ENCODE assay signal across 26 cellular contexts in genomic region chr1:200323856-200324400, GRCh38.
A peak's percentile ranks its signal among the peaks of the same experiment; 100 is the strongest.
DNase-seq lines count a peak whose midpoint lies in the region; ATAC-seq and TF ChIP-seq lines count a peak whose summit lies in the region.
"Had no signal": no experiment of that assay in that cellular context is flagged by ENCODE, and none has a peak within 500 bp of the region (broad histone marks: within the 10 kb centered on the region; RNA-seq: fewer than 3 reads in every experiment).

No MANE protein-coding gene starts in this region.

- peaks cover 19% of the 10 kb centered on the region for H3K4me1 ChIP-seq in adipocyte (ENCODE audit: control insufficient read depth, insufficient read depth, low read length)
- H3K4me1 ChIP-seq in upper lobe of left lung: no peaks in the 10 kb centered on the region
- H3K4me1 ChIP-seq: BLaER1, thyroid gland had no signal

- H3K4me3 ChIP-seq in adipocyte (ENCODE audit: low read length) (no peak overlapping the region), fibroblast of pulmonary artery (replicated peaks; ENCODE audit: low read depth, low read length) (no peak overlapping the region), upper lobe of left lung (no peak overlapping the region)
- H3K4me3 ChIP-seq: BLaER1, dorsolateral prefrontal cortex, thyroid gland had no signal

- DNase-seq in HFFc6: peak; percentile 48
- peak; percentile 56 for DNase-seq in adipocyte (ENCODE audit: low read depth)
- peak; percentile 65 for DNase-seq in fibroblast of pulmonary artery (ENCODE audit: low read depth)
- DNase-seq in upper lobe of left lung: peak in 1 of 2 donors; percentile 46
- DNase-seq: activated CD4-positive, alpha-beta T cell treated with anti-CD3 and anti-CD28 coated beads for 36 hours; activated CD8-positive, alpha-beta memory T cell treated with anti-CD3 and anti-CD28 coated beads, Interleukin-2, amount 10 ng/mL, durations not matched to agents 7 days and 5 days; activated naive CD8-positive, alpha-beta T cell treated with anti-CD3 and anti-CD28 coated beads, Interleukin-2, amount 10 ng/mL, durations not matched to agents 7 days and 5 days; dorsolateral prefrontal cortex; erythroblast; GF-D8; head of caudate nucleus; KG1; left ventricle myocardium superior; NCI-H1092; NCI-H2081; NCI-H510A treated with DMSO at 0.1 percent for 48 hours; nucleus accumbens; stimulated activated naive CD4-positive, alpha-beta T cell; SW 1271; thyroid gland had no signal

- H3K27ac Mint-ChIP-seq in HFFc6: no peak overlapping the region
- H3K27ac Mint-ChIP-seq: activated CD4-positive, alpha-beta T cell treated with anti-CD3 and anti-CD28 coated beads for 36 hours; activated CD8-positive, alpha-beta memory T cell treated with anti-CD3 and anti-CD28 coated beads, Interleukin-2, amount 10 ng/mL, durations not matched to agents 7 days and 5 days; activated naive CD8-positive, alpha-beta T cell treated with anti-CD3 and anti-CD28 coated beads, Interleukin-2, amount 10 ng/mL, durations not matched to agents 7 days and 5 days had no signal

- no peak overlapping the region for H3K9ac ChIP-seq in adipocyte (ENCODE audit: low read length)
- H3K9ac ChIP-seq: BLaER1 had no signal

- peaks cover 50% of the 10 kb centered on the region for H3K4me1 Mint-ChIP-seq in HFFc6 (ENCODE audit: low read depth)
- H3K4me1 Mint-ChIP-seq: activated CD4-positive, alpha-beta T cell treated with anti-CD3 and anti-CD28 coated beads for 36 hours; activated CD8-positive, alpha-beta memory T cell treated with anti-CD3 and anti-CD28 coated beads, Interleukin-2, amount 10 ng/mL, durations not matched to agents 7 days and 5 days had no signal

- WGBS in upper lobe of left lung, 2 donors: 37 to 65% methylated on average over 2 of the region's 2 CpGs

- no peak for TF ChIP-seq POLR2A in upper lobe of left lung (IDR thresholded peaks at IDR 0.05)

- TF ChIP-seq EP300 in upper lobe of left lung (IDR thresholded peaks at IDR 0.05): peak in 1 of 4 donors; percentile 1

- peak; percentile 44 to 78 for ATAC-seq in upper lobe of left lung (ENCODE audit: low FRiP score in 2 of 2)
- ATAC-seq in GM18502 (IDR thresholded peaks at IDR 0.05; ENCODE audit: poor library complexity, unreplicated experiment): no peak
- no peak for ATAC-seq in HG02938 (IDR thresholded peaks at IDR 0.05; ENCODE audit: unreplicated experiment)
- no peak for ATAC-seq in GM18868 (IDR thresholded peaks at IDR 0.05; ENCODE audit: unreplicated experiment)
- ATAC-seq: activated CD4-positive, alpha-beta T cell treated with anti-CD3 and anti-CD28 coated beads for 36 hours; activated CD8-positive, alpha-beta memory T cell treated with anti-CD3 and anti-CD28 coated beads, Interleukin-2, amount 10 ng/mL, durations not matched to agents 7 days and 5 days; HCT116; left ventricle myocardium superior; sciatic nerve had no signal

- TF ChIP-seq CTCF in HFFc6 (IDR thresholded peaks at IDR 0.05) (no peak), fibroblast of pulmonary artery (IDR thresholded peaks at IDR 0.05; ENCODE audit: low read length, missing control alignments) (no peak), upper lobe of left lung (IDR thresholded peaks at IDR 0.05) (no peak)

- no peaks in the 10 kb centered on the region for H3K27me3 ChIP-seq in adipocyte (replicated peaks; ENCODE audit: control insufficient read depth, insufficient read depth, low read length)
- no peaks in the 10 kb centered on the region for H3K27me3 ChIP-seq in upper lobe of left lung
- H3K27me3 ChIP-seq: BLaER1, thyroid gland had no signal

- no peaks in the 10 kb centered on the region for H3K9me3 ChIP-seq in adipocyte (ENCODE audit: control insufficient read depth, low read length)
- H3K9me3 ChIP-seq in upper lobe of left lung: peaks cover 0 to 7% (median 0%) of the 10 kb centered on the region in 4 donors
- H3K9me3 ChIP-seq: BLaER1, thyroid gland had no signal

- H3K36me3 ChIP-seq in adipocyte (ENCODE audit: control insufficient read depth, insufficient read depth, low read length, severe bottlenecking) (no peaks in the 10 kb centered on the region), upper lobe of left lung (no peaks in the 10 kb centered on the region)
- H3K36me3 ChIP-seq: BLaER1, thyroid gland had no signal

- no peak overlapping the region for H3K4me3 Mint-ChIP-seq in HFFc6
- H3K4me3 Mint-ChIP-seq: activated CD4-positive, alpha-beta T cell treated with anti-CD3 and anti-CD28 coated beads for 36 hours; activated CD8-positive, alpha-beta memory T cell treated with anti-CD3 and anti-CD28 coated beads, Interleukin-2, amount 10 ng/mL, durations not matched to agents 7 days and 5 days; activated naive CD8-positive, alpha-beta T cell treated with anti-CD3 and anti-CD28 coated beads, Interleukin-2, amount 10 ng/mL, durations not matched to agents 7 days and 5 days had no signal

- H3K27ac ChIP-seq in upper lobe of left lung: peak overlapping the region in 1 of 4 donors; percentile 52
- H3K27ac ChIP-seq: BLaER1, dorsolateral prefrontal cortex, thyroid gland had no signal

- peaks cover 4% of the 10 kb centered on the region; the same call in 1 of the 2 replicates for H3K27me3 Mint-ChIP-seq in HFFc6 (ENCODE audit: insufficient read depth)
- H3K27me3 Mint-ChIP-seq: activated naive CD8-positive, alpha-beta T cell treated with anti-CD3 and anti-CD28 coated beads, Interleukin-2, amount 10 ng/mL, durations not matched to agents 7 days and 5 days had no signal

- peaks cover 6% of the 10 kb centered on the region; the same call in 1 of the 2 replicates for H3K36me3 Mint-ChIP-seq in HFFc6 (ENCODE audit: low read depth)
- H3K36me3 Mint-ChIP-seq: activated CD8-positive, alpha-beta memory T cell treated with anti-CD3 and anti-CD28 coated beads, Interleukin-2, amount 10 ng/mL, durations not matched to agents 7 days and 5 days; activated naive CD8-positive, alpha-beta T cell treated with anti-CD3 and anti-CD28 coated beads, Interleukin-2, amount 10 ng/mL, durations not matched to agents 7 days and 5 days had no signal

- H3K9me3 Mint-ChIP-seq in HFFc6: peaks cover 6% of the 10 kb centered on the region; the same call in 1 of the 2 replicates
- H3K9me3 Mint-ChIP-seq: activated naive CD8-positive, alpha-beta T cell treated with anti-CD3 and anti-CD28 coated beads, Interleukin-2, amount 10 ng/mL, durations not matched to agents 7 days and 5 days had no signal

Comparison
In these comparisons a context has a peak if more than half of its experiments do, and no peak if none do; other contexts are left out.
1. ATAC-seq: peak in upper lobe of left lung (2 of 2); none in GM18502 (single experiment), HG02938 (single experiment) and GM18868 (single experiment).